1 cellular context compared by ENCODE assay signal in genomic region chr1:235866207-235866912, GRCh38.
TF ChIP-seq lines count a peak whose summit lies in the region.

A gene with protein sequence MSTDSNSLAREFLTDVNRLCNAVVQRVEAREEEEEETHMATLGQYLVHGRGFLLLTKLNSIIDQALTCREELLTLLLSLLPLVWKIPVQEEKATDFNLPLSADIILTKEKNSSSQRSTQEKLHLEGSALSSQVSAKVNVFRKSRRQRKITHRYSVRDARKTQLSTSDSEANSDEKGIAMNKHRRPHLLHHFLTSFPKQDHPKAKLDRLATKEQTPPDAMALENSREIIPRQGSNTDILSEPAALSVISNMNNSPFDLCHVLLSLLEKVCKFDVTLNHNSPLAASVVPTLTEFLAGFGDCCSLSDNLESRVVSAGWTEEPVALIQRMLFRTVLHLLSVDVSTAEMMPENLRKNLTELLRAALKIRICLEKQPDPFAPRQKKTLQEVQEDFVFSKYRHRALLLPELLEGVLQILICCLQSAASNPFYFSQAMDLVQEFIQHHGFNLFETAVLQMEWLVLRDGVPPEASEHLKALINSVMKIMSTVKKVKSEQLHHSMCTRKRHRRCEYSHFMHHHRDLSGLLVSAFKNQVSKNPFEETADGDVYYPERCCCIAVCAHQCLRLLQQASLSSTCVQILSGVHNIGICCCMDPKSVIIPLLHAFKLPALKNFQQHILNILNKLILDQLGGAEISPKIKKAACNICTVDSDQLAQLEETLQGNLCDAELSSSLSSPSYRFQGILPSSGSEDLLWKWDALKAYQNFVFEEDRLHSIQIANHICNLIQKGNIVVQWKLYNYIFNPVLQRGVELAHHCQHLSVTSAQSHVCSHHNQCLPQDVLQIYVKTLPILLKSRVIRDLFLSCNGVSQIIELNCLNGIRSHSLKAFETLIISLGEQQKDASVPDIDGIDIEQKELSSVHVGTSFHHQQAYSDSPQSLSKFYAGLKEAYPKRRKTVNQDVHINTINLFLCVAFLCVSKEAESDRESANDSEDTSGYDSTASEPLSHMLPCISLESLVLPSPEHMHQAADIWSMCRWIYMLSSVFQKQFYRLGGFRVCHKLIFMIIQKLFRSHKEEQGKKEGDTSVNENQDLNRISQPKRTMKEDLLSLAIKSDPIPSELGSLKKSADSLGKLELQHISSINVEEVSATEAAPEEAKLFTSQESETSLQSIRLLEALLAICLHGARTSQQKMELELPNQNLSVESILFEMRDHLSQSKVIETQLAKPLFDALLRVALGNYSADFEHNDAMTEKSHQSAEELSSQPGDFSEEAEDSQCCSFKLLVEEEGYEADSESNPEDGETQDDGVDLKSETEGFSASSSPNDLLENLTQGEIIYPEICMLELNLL (N-terminal part only) (minus strand): TSS chr1:235866906. CDS start chr1:235830417, 36,489 bp downstream.

TF ChIP-seq in GM23338, 12 proteins besides CTCF, POLR2A, EP300 and RAD21 (continued from another document):
- TF ChIP-seq ZNF462 (CRISPR knock-in tag; IDR thresholded peaks at IDR 0.05) = no peak
- no peak for TF ChIP-seq ZNF114 (CRISPR knock-in tag; IDR thresholded peaks at IDR 0.05)
- no peak for TF ChIP-seq NANOG (IDR thresholded peaks at IDR 0.05; ENCODE audit: borderline replicate concordance)
- TF ChIP-seq, protein P1, sequence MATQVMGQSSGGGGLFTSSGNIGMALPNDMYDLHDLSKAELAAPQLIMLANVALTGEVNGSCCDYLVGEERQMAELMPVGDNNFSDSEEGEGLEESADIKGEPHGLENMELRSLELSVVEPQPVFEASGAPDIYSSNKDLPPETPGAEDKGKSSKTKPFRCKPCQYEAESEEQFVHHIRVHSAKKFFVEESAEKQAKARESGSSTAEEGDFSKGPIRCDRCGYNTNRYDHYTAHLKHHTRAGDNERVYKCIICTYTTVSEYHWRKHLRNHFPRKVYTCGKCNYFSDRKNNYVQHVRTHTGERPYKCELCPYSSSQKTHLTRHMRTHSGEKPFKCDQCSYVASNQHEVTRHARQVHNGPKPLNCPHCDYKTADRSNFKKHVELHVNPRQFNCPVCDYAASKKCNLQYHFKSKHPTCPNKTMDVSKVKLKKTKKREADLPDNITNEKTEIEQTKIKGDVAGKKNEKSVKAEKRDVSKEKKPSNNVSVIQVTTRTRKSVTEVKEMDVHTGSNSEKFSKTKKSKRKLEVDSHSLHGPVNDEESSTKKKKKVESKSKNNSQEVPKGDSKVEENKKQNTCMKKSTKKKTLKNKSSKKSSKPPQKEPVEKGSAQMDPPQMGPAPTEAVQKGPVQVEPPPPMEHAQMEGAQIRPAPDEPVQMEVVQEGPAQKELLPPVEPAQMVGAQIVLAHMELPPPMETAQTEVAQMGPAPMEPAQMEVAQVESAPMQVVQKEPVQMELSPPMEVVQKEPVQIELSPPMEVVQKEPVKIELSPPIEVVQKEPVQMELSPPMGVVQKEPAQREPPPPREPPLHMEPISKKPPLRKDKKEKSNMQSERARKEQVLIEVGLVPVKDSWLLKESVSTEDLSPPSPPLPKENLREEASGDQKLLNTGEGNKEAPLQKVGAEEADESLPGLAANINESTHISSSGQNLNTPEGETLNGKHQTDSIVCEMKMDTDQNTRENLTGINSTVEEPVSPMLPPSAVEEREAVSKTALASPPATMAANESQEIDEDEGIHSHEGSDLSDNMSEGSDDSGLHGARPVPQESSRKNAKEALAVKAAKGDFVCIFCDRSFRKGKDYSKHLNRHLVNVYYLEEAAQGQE (IDR thresholded peaks at IDR 0.05; ENCODE audit: unreplicated experiment) = no peak
- no peak for TF ChIP-seq EZH2phosphoT487 (IDR thresholded peaks at IDR 0.05; ENCODE audit: unreplicated experiment)
- TF ChIP-seq POLR2AphosphoS5 (IDR thresholded peaks at IDR 0.05; ENCODE audit: low read depth) = no peak
- TF ChIP-seq ZNF331 (CRISPR knock-in tag; IDR thresholded peaks at IDR 0.05; ENCODE audit: low read depth) = no peak
- TF ChIP-seq STAT1 (IDR thresholded peaks at IDR 0.05; ENCODE audit: unreplicated experiment) = no peak
- no peak for TF ChIP-seq EZH2 (IDR thresholded peaks at IDR 0.05; ENCODE audit: low read depth, unreplicated experiment)
